35 cellular contexts compared by ENCODE assay signal in the genomic region with DNA sequence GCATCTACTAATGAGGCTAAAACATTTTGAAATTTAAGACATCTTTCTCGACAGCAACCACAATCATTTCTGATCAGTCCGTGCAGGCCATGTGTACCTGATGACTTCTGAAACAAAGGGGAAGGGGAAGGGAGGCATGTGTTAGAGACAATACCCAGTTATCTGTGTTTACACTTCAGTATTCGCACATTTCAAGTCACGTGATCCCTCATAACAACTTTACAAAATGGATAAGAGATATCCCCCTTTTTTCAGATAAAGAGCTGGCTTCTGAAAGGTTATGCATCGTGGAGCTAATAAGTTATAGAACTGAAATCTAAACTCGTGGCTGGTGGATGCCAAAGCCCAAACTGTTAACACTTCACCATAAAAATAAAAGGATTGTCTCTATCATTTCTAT.
"Had no signal": no experiment of that assay in that cellular context is flagged by ENCODE, and none has a peak within 500 bp of the region (broad histone marks: within the 10 kb centered on the region; RNA-seq: fewer than 3 reads in every experiment).

No MANE protein-coding gene starts in this region.

- DNase-seq: Kasumi-1, MG63, MM.1S, MV-4-11, NCI-H1048, NCI-H1092, NCI-H1092 treated with DMSO at 0.1 percent for 48 hours, NCI-H1105, NCI-H1105 treated with DMSO at 0.1 percent for 48 hours, NCI-H1417, NCI-H1417 treated with DMSO at 0.1 percent for 48 hours, NCI-H1436, NCI-H1436 treated with DMSO at 0.1 percent for 48 hours, NCI-H146, NCI-H1694, NCI-H1694 treated with DMSO at 0.1 percent for 48 hours, NCI-H187, NCI-H187 treated with DMSO at 0.1 percent for 48 hours, NCI-H1930, NCI-H2029, NCI-H2029 treated with DMSO at 0.1 percent for 48 hours, NCI-H2081, NCI-H2081 treated with DMSO at 0.1 percent for 48 hours, NCI-H2107, NCI-H2171, NCI-H2171 treated with DMSO at 0.1 percent for 48 hours, NCI-H2227 treated with DMSO at 0.1 percent for 48 hours, NCI-H226, NCI-H345, NCI-H446, NCI-H446 treated with DMSO at 0.1 percent for 48 hours, NCI-H510A, NCI-H510A treated with DMSO at 0.1 percent for 48 hours, NCI-H524, NCI-H524 treated with DMSO at 0.1 percent for 48 hours had no signal

- H3K4me3 ChIP-seq: MG63 had no signal

- H3K36me3 ChIP-seq: MG63 had no signal

- H3K9me3 ChIP-seq: MG63 had no signal
